ENCODE assay signal across 8 cellular contexts in the genomic region with DNA sequence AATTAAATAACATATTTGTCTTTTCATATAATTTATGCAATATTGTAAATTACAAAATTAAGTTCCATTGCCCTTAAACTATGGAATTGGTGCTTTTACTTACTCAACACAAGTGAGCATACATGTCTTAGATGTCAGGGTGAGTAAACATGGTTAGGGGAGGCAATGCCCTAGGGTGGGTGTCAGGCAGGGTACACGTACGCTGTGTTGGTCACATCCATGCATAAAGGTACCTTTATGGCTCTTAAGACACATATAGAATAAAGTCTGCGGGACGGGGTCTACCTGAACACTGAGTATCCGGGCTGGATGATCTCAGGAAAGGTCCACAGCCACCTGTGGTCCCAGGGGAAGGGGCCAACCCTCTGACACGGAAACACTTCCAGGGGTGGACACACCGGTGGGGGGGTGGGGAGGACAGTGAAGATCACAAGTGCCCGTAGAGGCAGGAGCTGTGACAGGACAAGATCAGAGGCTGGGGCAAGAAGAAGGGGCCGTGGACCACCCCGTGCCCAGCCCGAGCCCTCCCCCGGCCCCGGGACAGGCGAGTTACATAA. TPM values are rescaled to one million over a fixed set of nuclear protein-coding genes. Genes with fewer than 3 reads are reported as not detected.
A peak's percentile ranks its signal among the peaks of the same experiment; 100 is the strongest.
DNase-seq lines count a peak whose midpoint lies in the region; ATAC-seq, FAIRE-seq and TF ChIP-seq lines count a peak whose summit lies in the region.

No MANE protein-coding gene starts in this region.

- H3K27ac ChIP-seq in fibroblast of lung (ENCODE audit: insufficient read depth, low read length) (peak overlapping the region; percentile 74), ovary (peak overlapping the region; percentile 49 to 60)

- DNase-seq in AG10803 (ENCODE audit: low read depth) (no peak), GM19239 (ENCODE audit: insufficient read length, low spot score) (peak; percentile 21), fibroblast of lung (ENCODE audit: low read depth in 2 of 2) (no peak), ovary (peak in 3 of 5 donors; percentile 18 to 36 (median 25)), NCI-H446 treated with DMSO at 0.1 percent for 48 hours (lab: John Stamatoyannopoulos, UW) (no peak), OCI-M2 (lab: John Stamatoyannopoulos, UW; ENCODE audit: unreplicated experiment) (no peak)
- DNase-seq in activated CD4-positive, alpha-beta T cell treated with anti-CD3 and anti-CD28 coated beads, Interleukin-2, amount 10 ng/mL, durations not matched to agents 24 days and 14 days = no peak

- H3K9me3 Mint-ChIP-seq in activated CD4-positive, alpha-beta T cell treated with anti-CD3 and anti-CD28 coated beads, Interleukin-2, amount 10 ng/mL, durations not matched to agents 24 days and 14 days = no peaks in the 10 kb centered on the region

- H4K20me1 ChIP-seq in fibroblast of lung (ENCODE audit: control insufficient read depth, extremely low read depth, insufficient read depth, low read length) = no peaks in the 10 kb centered on the region

- peaks cover 30% of the 10 kb centered on the region for H3K79me2 ChIP-seq in fibroblast of lung (ENCODE audit: control insufficient read depth, insufficient read depth, low read length)

- no peak for TF ChIP-seq POLR2A in ovary (IDR thresholded peaks at IDR 0.05)

- H3K4me3 Mint-ChIP-seq in activated CD4-positive, alpha-beta T cell treated with anti-CD3 and anti-CD28 coated beads, Interleukin-2, amount 10 ng/mL, durations not matched to agents 24 days and 14 days = peak overlapping the region; percentile 91

- 3 to 8% (median 6%) methylated on average over 12 to 14 of the region's 14 CpGs for WGBS in ovary, 3 donors

- peak overlapping the region; percentile 97 for H2AFZ ChIP-seq in fibroblast of lung (ENCODE audit: low read length)

- peak; percentile 9 for ATAC-seq in HG03520 (IDR thresholded peaks at IDR 0.05; ENCODE audit: unreplicated experiment)

- H3K27me3 ChIP-seq in fibroblast of lung (ENCODE audit: control insufficient read depth, insufficient read depth, low read length) (peaks cover under 1% of the 10 kb centered on the region), ovary (no peaks in the 10 kb centered on the region)

- H3K4me1 Mint-ChIP-seq in activated CD4-positive, alpha-beta T cell treated with anti-CD3 and anti-CD28 coated beads, Interleukin-2, amount 10 ng/mL, durations not matched to agents 24 days and 14 days = peaks cover 32% of the 10 kb centered on the region

- TF ChIP-seq CTCF in AG10803 (conservative IDR thresholded peaks at IDR 0.05; ENCODE audit: low read length) (no peak), fibroblast of lung (conservative IDR thresholded peaks at IDR 0.05 in 1 of 2, IDR thresholded peaks at IDR 0.05 in 1 of 2; ENCODE audit: low read depth in 1 of 2, low read length in 2 of 2) (no peak), ovary (IDR thresholded peaks at IDR 0.05) (no peak)

- H3K4me2 ChIP-seq in fibroblast of lung (ENCODE audit: extremely low read depth, insufficient read depth, low read length) = peak overlapping the region; percentile 88

- peak overlapping the region; percentile 89 for H3K27ac Mint-ChIP-seq in activated CD4-positive, alpha-beta T cell treated with anti-CD3 and anti-CD28 coated beads, Interleukin-2, amount 10 ng/mL, durations not matched to agents 24 days and 14 days

- H3K36me3 ChIP-seq in fibroblast of lung (ENCODE audit: control insufficient read depth, insufficient read depth, low read length) (no peaks in the 10 kb centered on the region), ovary (no peaks in the 10 kb centered on the region)

- intact Hi-C loops in activated CD4-positive, alpha-beta T cell treated with anti-CD3 and anti-CD28 coated beads, Interleukin-2, amount 10 ng/mL, durations not matched to agents 24 days and 14 days (cut with micrococcal nuclease) = loop anchor here (2.0 to 5.0 kb wide), 4 partner anchors 99 to 306 kb away; a partner anchor contains a TSS
- intact Hi-C loops in ovary (cut with DNase I) = no loop called here

- no peaks in the 10 kb centered on the region for H3K36me3 Mint-ChIP-seq in activated CD4-positive, alpha-beta T cell treated with anti-CD3 and anti-CD28 coated beads, Interleukin-2, amount 10 ng/mL, durations not matched to agents 24 days and 14 days (ENCODE audit: low read depth)

- H3K4me3 ChIP-seq in AG10803 (ENCODE audit: low read length) = peak overlapping the region; percentile 91
- H3K4me3 ChIP-seq in fibroblast of lung (replicated peaks in 1 of 4; ENCODE audit: control extremely low read depth in 1 of 4, insufficient read depth in 1 of 4, low read depth in 3 of 4, low read length in 4 of 4) = peak overlapping the region; percentile 80 to 98 (median 96)
- H3K4me3 ChIP-seq in ovary = peak overlapping the region; percentile 83

- peak; percentile 68 for FAIRE-seq in GM19239 (lab: Jason Lieb, UNC)

- TF ChIP-seq EP300 in ovary (IDR thresholded peaks at IDR 0.05) = no peak

- H3K9ac ChIP-seq in fibroblast of lung (ENCODE audit: insufficient read depth, low read length) = peak overlapping the region; percentile 75

- peaks cover 14% of the 10 kb centered on the region for H3K27me3 Mint-ChIP-seq in activated CD4-positive, alpha-beta T cell treated with anti-CD3 and anti-CD28 coated beads, Interleukin-2, amount 10 ng/mL, durations not matched to agents 24 days and 14 days

- no peaks in the 10 kb centered on the region for H3K4me1 ChIP-seq in fibroblast of lung (ENCODE audit: control insufficient read depth, extremely low read depth, insufficient read depth, low read length)
- no peaks in the 10 kb centered on the region for H3K4me1 ChIP-seq in ovary (ENCODE audit: insufficient read depth)

- H3K9me3 ChIP-seq in fibroblast of lung (ENCODE audit: control insufficient read depth, insufficient read depth, low read depth, low read length) = no peaks in the 10 kb centered on the region
- H3K9me3 ChIP-seq in ovary = no peaks in the 10 kb centered on the region

RNA-seq across cellular contexts. Expression of a gene that starts 0.7 kb away (rescaled TPM):
- 10.5 and 13.8 TPM in 2 replicates for total RNA-seq in activated CD4-positive, alpha-beta T cell treated with anti-CD3 and anti-CD28 coated beads, Interleukin-2, amount 10 ng/mL, durations not matched to agents 24 days and 14 days
- total RNA-seq in fibroblast of lung = 2.8 TPM in 2 replicates
- polyA plus RNA-seq in fibroblast of lung = 2.3 and 5.2 TPM in 2 replicates
- polyA plus RNA-seq in fibroblast of lung (2012) = 1.0 and 2.8 TPM in 2 replicates
- polyA minus RNA-seq in fibroblast of lung (ENCODE audit: low replicate concordance) = not detected in 2 replicates
- 1 to 10 TPM; 3.7 to 8.6 (median 4.9) TPM for total RNA-seq in ovary
- 1 to 10 TPM; 3.1 to 4.3 TPM for polyA plus RNA-seq in ovary

Comparison
In these comparisons a context has a peak if more than half of its experiments do, and no peak if none do; other contexts are left out.
1. DNase-seq: peak in GM19239 (single experiment) and ovary (3 of 5); none in AG10803 (single experiment), activated CD4-positive, alpha-beta T cell treated with anti-CD3 and anti-CD28 coated beads, Interleukin-2, amount 10 ng/mL, durations not matched to agents 24 days and 14 days (single experiment), fibroblast of lung (0 of 2), NCI-H446 treated with DMSO at 0.1 percent for 48 hours (single experiment) and OCI-M2 (single experiment).
2. Peak in every context shown above with its lines, with median percentiles within 50 percentile points of each other: H3K4me3 ChIP-seq.